15 cellular contexts compared by ENCODE assay signal in genomic region chr18:48270929-48271328, GRCh38.
"Had no signal": no experiment of that assay in that cellular context is flagged by ENCODE, and none has a peak within 500 bp of the region (broad histone marks: within the 10 kb centered on the region; RNA-seq: fewer than 3 reads in every experiment).

No MANE protein-coding gene starts in this region.

- DNase-seq: activated naive CD4-positive, alpha-beta T cell; activated T-cell treated with anti-CD3 and anti-CD28 coated beads for 4 hours; aorta; dorsolateral prefrontal cortex; endodermal cell; heart left ventricle; immature natural killer cell; left lung; mammary epithelial cell; naive B cell; posterior cingulate gyrus; stimulated activated CD4-positive, alpha-beta T cell treated with anti-CD3 and anti-CD28 coated beads, Interleukin-15, amount 100 ng/mL, for 24 hours; stimulated activated CD4-positive, alpha-beta T cell treated with anti-CD3 and anti-CD28 coated beads, Interleukin-4, amount 100 ng/mL, for 24 hours; stimulated activated naive CD4-positive, alpha-beta T cell; substantia nigra had no signal
